8 cellular contexts compared by ENCODE assay signal in the genomic region with DNA sequence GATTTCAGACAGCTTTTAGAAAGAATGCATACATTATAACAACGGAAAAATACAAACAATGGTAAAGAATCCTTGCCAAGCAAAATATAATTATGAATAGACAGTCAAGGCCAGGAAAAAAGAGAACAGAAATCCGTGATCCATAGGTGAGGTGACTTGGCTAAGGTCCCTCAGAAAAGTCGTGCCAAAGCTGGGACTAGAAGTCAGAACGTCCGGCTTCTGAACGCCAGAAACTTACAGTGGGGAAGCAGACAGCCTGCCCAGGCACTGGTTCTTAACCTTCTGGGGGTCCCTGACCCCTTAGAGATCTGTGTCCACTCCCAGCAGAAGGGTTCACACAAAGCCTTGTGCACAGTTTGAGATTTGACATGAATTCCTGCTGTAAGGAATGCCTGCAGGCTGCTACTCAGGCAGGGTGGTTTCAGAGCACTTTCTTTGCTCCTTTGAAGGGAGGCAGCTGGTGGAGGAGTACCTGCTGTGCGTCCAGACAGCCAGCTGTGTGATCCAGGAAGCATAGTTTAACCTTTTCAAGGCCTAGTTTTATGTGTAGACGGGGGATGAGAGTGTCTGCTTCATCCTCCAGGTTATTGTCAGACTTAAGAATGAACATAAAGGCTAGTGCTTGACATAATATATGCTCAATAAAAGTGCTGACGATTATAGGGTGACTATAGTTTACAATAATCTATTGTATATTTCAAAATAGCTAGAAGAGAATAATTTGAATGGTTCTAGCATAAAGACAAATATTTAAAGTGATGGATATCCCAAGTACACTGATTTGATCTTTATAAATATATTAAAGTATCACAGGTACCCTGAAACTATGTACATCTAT. TPM values are rescaled to one million over a fixed set of nuclear protein-coding genes. Genes with fewer than 3 reads are reported as not detected.
A peak's percentile ranks its signal among the peaks of the same experiment; 100 is the strongest.
DNase-seq lines count a peak whose midpoint lies in the region; ATAC-seq and TF ChIP-seq lines count a peak whose summit lies in the region.

No MANE protein-coding gene starts in this region.

- no peak for TF ChIP-seq CTCF in natural killer cell (IDR thresholded peaks at IDR 0.05)

- peaks cover 26 to 27% of the 10 kb centered on the region in 2 donors for H3K27me3 Mint-ChIP-seq in natural killer cell (ENCODE audit: low read depth in 2 of 2)

- H3K27ac Mint-ChIP-seq in natural killer cell: no peak overlapping the region

- no peaks in the 10 kb centered on the region for H3K9me3 Mint-ChIP-seq in natural killer cell

- H3K36me3 Mint-ChIP-seq in natural killer cell: no peaks in the 10 kb centered on the region

- peak; percentile 43 for ATAC-seq in esophagus mucosa
- no peak for ATAC-seq in natural killer cell

- H3K4me3 Mint-ChIP-seq in natural killer cell: peak overlapping the region; percentile 53

- intact Hi-C loops in natural killer cell (cut with micrococcal nuclease): no loop called here

- peaks cover 0 to 5% of the 10 kb centered on the region in 2 donors for H3K4me1 Mint-ChIP-seq in natural killer cell

- DNase-seq in DMS53 treated with DMSO at 0.1 percent for 48 hours (lab: John Stamatoyannopoulos, UW; ENCODE audit: unreplicated experiment) (peak; percentile 67), OCI-M1 (lab: John Stamatoyannopoulos, UW) (peak; percentile 13), natural killer cell (no peak), amniotic stem cell (lab: John Stamatoyannopoulos, UW) (no peak), NCI-H2107 treated with DMSO at 0.1 percent for 48 hours (lab: John Stamatoyannopoulos, UW; ENCODE audit: unreplicated experiment) (no peak), NCI-H1048 (lab: John Stamatoyannopoulos, UW) (no peak)
- DNase-seq in activated CD4-positive, CD25-positive, alpha-beta regulatory T cell (lab: John Stamatoyannopoulos, UW): no peak

RNA-seq across cellular contexts. Expression of gene ARHGEF37, which starts 0.9 kb away (rescaled TPM):
- total RNA-seq in esophagus mucosa (23.6 TPM), natural killer cell (1 to 10 TPM in 1 of 3 donors, under 1 TPM in 1, not detected in 1; 0.61 to 2.6 TPM)

RNA-seq across cellular contexts. Expression of gene CSNK1A1, which starts 30.9 kb away (rescaled TPM):
- total RNA-seq in esophagus mucosa: 404 TPM
- total RNA-seq in natural killer cell: 100 to 1,000 TPM; 183 to 209 (median 206) TPM

Comparison
In these comparisons a context has a peak if more than half of its experiments do, and no peak if none do; other contexts are left out.
1. DNase-seq: peak in DMS53 treated with DMSO at 0.1 percent for 48 hours (single experiment) and OCI-M1 (single experiment); none in natural killer cell (single experiment), amniotic stem cell (single experiment), activated CD4-positive, CD25-positive, alpha-beta regulatory T cell (0 of 4), NCI-H2107 treated with DMSO at 0.1 percent for 48 hours (single experiment) and NCI-H1048 (single experiment).